ENCODE assay signal across 25 cellular contexts in genomic region chr19:19711934-19712828, GRCh38. TPM values are rescaled to one million over a fixed set of nuclear protein-coding genes. Genes with fewer than 3 reads are reported as not detected.
DNase-seq lines count a peak whose midpoint lies in the region; TF ChIP-seq lines count a peak whose summit lies in the region.
"Had no signal": no experiment of that assay in that cellular context is flagged by ENCODE, and none has a peak within 500 bp of the region (broad histone marks: within the 10 kb centered on the region; RNA-seq: fewer than 3 reads in every experiment).

No MANE protein-coding gene starts in this region.

- no peak overlapping the region for H3K27ac ChIP-seq in GM23248
- H3K27ac ChIP-seq in PC-9 = no peak overlapping the region
- H3K27ac ChIP-seq in skeletal muscle tissue (ENCODE audit: low read depth, low read length) = no peak overlapping the region
- H3K27ac ChIP-seq in WERI-Rb-1 = no peak overlapping the region
- H3K27ac ChIP-seq: epithelial cell of prostate, foreskin keratinocyte, ovary, testis had no signal

- no TSS peak for BruUV-seq in PC-9 (replicated peaks; lab: Mats Ljungman, UMichigan)

- peaks cover 22% of the 10 kb centered on the region for H3K9me3 Mint-ChIP-seq in osteocyte (ENCODE audit: unreplicated experiment)

- H3F3A ChIP-seq in GM23248 (ENCODE audit: insufficient read depth) = peaks cover 26% of the 10 kb centered on the region
- peaks cover 23% of the 10 kb centered on the region for H3F3A ChIP-seq in PC-9 (ENCODE audit: insufficient read depth, low read depth)

- no peak for TF ChIP-seq CTCF in PC-9 (conservative IDR thresholded peaks at IDR 0.05)
- no peak for TF ChIP-seq CTCF in fibroblast of mammary gland (conservative IDR thresholded peaks at IDR 0.05; ENCODE audit: control insufficient read depth, insufficient read depth, low read depth, low read length)
- TF ChIP-seq CTCF in WERI-Rb-1 (IDR thresholded peaks at IDR 0.05; ENCODE audit: low read depth, low read length) = no peak
- TF ChIP-seq CTCF in osteocyte (IDR thresholded peaks at IDR 0.05) = no peak

- peaks cover 49% of the 10 kb centered on the region for H3K9me3 ChIP-seq in GM23248 (ENCODE audit: low read depth)
- H3K9me3 ChIP-seq in PC-9 (ENCODE audit: insufficient read depth, low read depth) = peaks cover 89% of the 10 kb centered on the region
- H3K9me3 ChIP-seq in skeletal muscle tissue (ENCODE audit: control insufficient read depth in 3 of 3, low read length in 3 of 3) = peaks cover 59 to 79% (median 72%) of the 10 kb centered on the region in 3 donors
- peaks cover 41% of the 10 kb centered on the region for H3K9me3 ChIP-seq in WERI-Rb-1 (ENCODE audit: severe bottlenecking)
- H3K9me3 ChIP-seq: testis had no signal

- no peak for DNase-seq in GM23248
- DNase-seq in PC-9 = no peak
- DNase-seq in fibroblast of mammary gland (ENCODE audit: low read depth) = peak; percentile 7
- DNase-seq in NOMO-1 treated with DMSO at 0.1 percent for 48 hours (lab: John Stamatoyannopoulos, UW; ENCODE audit: unreplicated experiment) = no peak
- DNase-seq in WERI-Rb-1 = no peak
- no peak for DNase-seq in osteocyte (ENCODE audit: extremely low spot score, unreplicated experiment)
- DNase-seq: activated CD4-positive, alpha-beta T cell treated with anti-CD3 and anti-CD28 coated beads, Interleukin-2, amount 50 U/mL, for 1 hour; activated CD8-positive, alpha-beta memory T cell treated with anti-CD3 and anti-CD28 coated beads, Interleukin-2, amount 10 ng/mL, durations not matched to agents 7 days and 5 days; IMR-90; midbrain; NCI-H1105 treated with DMSO at 0.1 percent for 48 hours; NCI-H2029 treated with DMSO at 0.1 percent for 48 hours; NCI-H2227 treated with DMSO at 0.1 percent for 48 hours; ovary; stimulated activated CD4-positive, alpha-beta T cell treated with anti-CD3 and anti-CD28 coated beads, Interleukin-4, amount 100 ng/mL, for 24 hours; stimulated activated naive B cell treated with anti-CD40 and anti-IgM and Interleukin-4, amounts not matched to agents 10 μg/mL and 1 μg/mL and 100 μg/mL, for 72 hours; testis had no signal

- H3K27me3 ChIP-seq in GM23248 (replicated peaks; ENCODE audit: insufficient read depth) = no peaks in the 10 kb centered on the region
- no peaks in the 10 kb centered on the region for H3K27me3 ChIP-seq in PC-9 (ENCODE audit: insufficient read depth, low read depth)
- H3K27me3 ChIP-seq in skeletal muscle tissue (ENCODE audit: control insufficient read depth in 3 of 3, insufficient read depth in 3 of 3, low read length in 3 of 3) = no peaks in the 10 kb centered on the region
- no peaks in the 10 kb centered on the region for H3K27me3 ChIP-seq in WERI-Rb-1 (ENCODE audit: insufficient read depth, low read depth, severe bottlenecking)
- H3K27me3 ChIP-seq: foreskin keratinocyte, ovary, testis had no signal

- H4K20me1 ChIP-seq in GM23248 (ENCODE audit: insufficient read depth) = no peaks in the 10 kb centered on the region
- H4K20me1 ChIP-seq in PC-9 (ENCODE audit: insufficient read depth) = no peaks in the 10 kb centered on the region

- no peaks in the 10 kb centered on the region for H3K27me3 Mint-ChIP-seq in osteocyte (ENCODE audit: unreplicated experiment)
- H3K27me3 Mint-ChIP-seq: activated CD8-positive, alpha-beta memory T cell treated with anti-CD3 and anti-CD28 coated beads, Interleukin-2, amount 10 ng/mL, durations not matched to agents 7 days and 5 days; activated naive CD4-positive, alpha-beta T cell treated with anti-CD3 and anti-CD28 coated beads, Interleukin-2, amount 50 U/mL, for 24 hours; natural killer cell treated with Interleukin-12 subunit alpha and Interleukin-12 subunit beta and Interleukin-15 and Interleukin-18, amount 100 ng/mL, for 72 hours; stimulated activated naive B cell treated with anti-CD40 and anti-IgM and Interleukin-4, amounts not matched to agents 10 μg/mL and 1 μg/mL and 100 μg/mL, for 72 hours had no signal

- no peak overlapping the region for H3K9ac ChIP-seq in GM23248
- no peak overlapping the region for H3K9ac ChIP-seq in skeletal muscle tissue (ENCODE audit: low read depth in 1 of 3, low read length in 3 of 3)

- 0 out of 2 replicates have a peak overlapping the region, but pooled peaks have one; percentile 7 for H3K4me3 ChIP-seq in GM23248
- peak overlapping the region; percentile 23 for H3K4me3 ChIP-seq in PC-9
- no peak overlapping the region for H3K4me3 ChIP-seq in fibroblast of mammary gland (ENCODE audit: control insufficient read depth, low read depth, low read length)
- peak overlapping the region in 2 of 3 donors; percentile 12 to 48 for H3K4me3 ChIP-seq in skeletal muscle tissue (ENCODE audit: low read length in 3 of 3)
- no peak overlapping the region for H3K4me3 ChIP-seq in WERI-Rb-1 (ENCODE audit: low read depth, low read length)
- H3K4me3 ChIP-seq: ovary, testis had no signal

- H3K4me2 ChIP-seq in GM23248 (ENCODE audit: unreplicated experiment) (no peak overlapping the region), PC-9 (no peak overlapping the region)

- H3K36me3 ChIP-seq in GM23248 (ENCODE audit: low read depth) = peaks cover 55% of the 10 kb centered on the region
- H3K36me3 ChIP-seq in PC-9 (ENCODE audit: low read depth) = peaks cover 52% of the 10 kb centered on the region
- peaks cover 42 to 71% (median 50%) of the 10 kb centered on the region in 3 donors for H3K36me3 ChIP-seq in skeletal muscle tissue (ENCODE audit: control insufficient read depth in 3 of 3, insufficient read depth in 3 of 3, low read length in 3 of 3)
- H3K36me3 ChIP-seq in WERI-Rb-1 = peaks cover 71% of the 10 kb centered on the region

- H3K79me2 ChIP-seq in GM23248 (ENCODE audit: insufficient read depth) (peaks cover 15% of the 10 kb centered on the region), PC-9 (ENCODE audit: low read depth) (no peaks in the 10 kb centered on the region)

- POLR2A ChIA-PET in PC-9 (lab: Charles Lee; ENCODE audit: unreplicated experiment) = no interaction called here

- no peak overlapping the region for H3K4me3 Mint-ChIP-seq in osteocyte (ENCODE audit: unreplicated experiment)
- H3K4me3 Mint-ChIP-seq: activated CD8-positive, alpha-beta memory T cell treated with anti-CD3 and anti-CD28 coated beads, Interleukin-2, amount 10 ng/mL, durations not matched to agents 7 days and 5 days; activated naive CD4-positive, alpha-beta T cell treated with anti-CD3 and anti-CD28 coated beads, Interleukin-2, amount 50 U/mL, for 24 hours; activated T-helper 1 cell treated with anti-CD3 and anti-CD28 coated beads, Interleukin-12 subunit alpha, Interleukin-12 subunit beta, Interleukin-2, Interleukin-4 antibody, amounts not matched to agents 30 ng/mL and 10 ng/mL and 1 ng/mL, durations not matched to agents 14 hours and 24 hours and 36 hours; CD14-positive monocyte; natural killer cell treated with Interleukin-12 subunit alpha and Interleukin-12 subunit beta and Interleukin-15 and Interleukin-18, amount 100 ng/mL, for 72 hours; stimulated activated naive B cell treated with anti-CD40 and anti-IgM and Interleukin-4, amounts not matched to agents 10 μg/mL and 1 μg/mL and 100 μg/mL, for 72 hours; WTC11 had no signal

- no peaks in the 10 kb centered on the region for H3K4me1 Mint-ChIP-seq in osteocyte (ENCODE audit: unreplicated experiment)
- H3K4me1 Mint-ChIP-seq: activated CD8-positive, alpha-beta memory T cell treated with anti-CD3 and anti-CD28 coated beads, Interleukin-2, amount 10 ng/mL, durations not matched to agents 7 days and 5 days; activated naive CD4-positive, alpha-beta T cell treated with anti-CD3 and anti-CD28 coated beads, Interleukin-2, amount 50 U/mL, for 24 hours; CD14-positive monocyte; stimulated activated naive B cell treated with anti-CD40 and anti-IgM and Interleukin-4, amounts not matched to agents 10 μg/mL and 1 μg/mL and 100 μg/mL, for 72 hours; WTC11 had no signal

- 96 to 97% methylated on average over 10 of the region's 10 CpGs for WGBS in GM23248 (ENCODE audit: low coverage in 1 of 2, low lambda C conversion rate in 2 of 2, missing lambda C conversion rate in 2 of 2), 2 experiments

- H2AFZ ChIP-seq in GM23248 (no peak overlapping the region), PC-9 (no peak overlapping the region)

- peaks cover 81% of the 10 kb centered on the region for H3K36me3 Mint-ChIP-seq in osteocyte (ENCODE audit: unreplicated experiment)

- intact Hi-C loops in PC-9 (cut with micrococcal nuclease; ENCODE audit: unreplicated experiment) = no loop called here

- H3K9me2 ChIP-seq in GM23248 (ENCODE audit: insufficient read depth) (no peaks in the 10 kb centered on the region), PC-9 (ENCODE audit: insufficient read depth) (no peaks in the 10 kb centered on the region)

- in situ Hi-C loops in GM23248 (cut with MboI) = no loop called here

- H3K27ac Mint-ChIP-seq in osteocyte (ENCODE audit: unreplicated experiment) = no peak overlapping the region
- H3K27ac Mint-ChIP-seq: activated CD8-positive, alpha-beta memory T cell treated with anti-CD3 and anti-CD28 coated beads, Interleukin-2, amount 10 ng/mL, durations not matched to agents 7 days and 5 days; activated naive CD4-positive, alpha-beta T cell treated with anti-CD3 and anti-CD28 coated beads, Interleukin-2, amount 50 U/mL, for 24 hours; activated T-helper 1 cell treated with anti-CD3 and anti-CD28 coated beads, Interleukin-12 subunit alpha, Interleukin-12 subunit beta, Interleukin-2, Interleukin-4 antibody, amounts not matched to agents 30 ng/mL and 10 ng/mL and 1 ng/mL, durations not matched to agents 14 hours and 24 hours and 36 hours; CD14-positive monocyte; natural killer cell treated with Interleukin-12 subunit alpha and Interleukin-12 subunit beta and Interleukin-15 and Interleukin-18, amount 100 ng/mL, for 72 hours; stimulated activated naive B cell treated with anti-CD40 and anti-IgM and Interleukin-4, amounts not matched to agents 10 μg/mL and 1 μg/mL and 100 μg/mL, for 72 hours; WTC11 had no signal

- CTCF ChIA-PET in PC-9 (lab: Charles Lee) = no interaction called here

- H3K4me1 ChIP-seq in GM23248 (ENCODE audit: insufficient read depth) = no peaks in the 10 kb centered on the region
- H3K4me1 ChIP-seq in PC-9 (replicated peaks; ENCODE audit: insufficient read depth) = no peaks in the 10 kb centered on the region
- H3K4me1 ChIP-seq in skeletal muscle tissue (ENCODE audit: control insufficient read depth in 3 of 3, insufficient read depth in 3 of 3, low read length in 3 of 3) = no peaks in the 10 kb centered on the region
- H3K4me1 ChIP-seq: foreskin keratinocyte had no signal

RNA-seq across cellular contexts. Expression of gene ZNF14, which starts 20.7 kb away (rescaled TPM):
- 2.9 and 3.8 TPM in 2 replicates for total RNA-seq in GM23248 (2014; rRNA removed; shearing (Covaris generic))
- 3.2 and 3.3 TPM in 2 replicates for polyA plus RNA-seq in GM23248 (2016; fragmentation: Nextera tagmentation; extraction: Ambion mirVana)
- total RNA-seq in PC-9 (2021) (2.8 and 3.0 TPM in 2 replicates), skeletal muscle tissue (6.8 TPM), osteocyte (4.7 and 5.3 TPM in 2 replicates)

RNA-seq across cellular contexts. Expression of gene ZNF101, which starts 43.5 kb away (rescaled TPM):
- total RNA-seq in GM23248 (2014; rRNA removed; shearing (Covaris generic)) = 3.7 and 11.4 TPM in 2 replicates
- polyA plus RNA-seq in GM23248 (2016; fragmentation: Nextera tagmentation; extraction: Ambion mirVana) = 3.7 and 4.5 TPM in 2 replicates
- total RNA-seq in PC-9 (2021) = 6.2 and 9.3 TPM in 2 replicates
- 4.7 TPM for total RNA-seq in skeletal muscle tissue
- 7.1 and 8.4 TPM in 2 replicates for total RNA-seq in osteocyte

RNA-seq across cellular contexts. Expression of gene ATP13A1, which starts 48.7 kb away (rescaled TPM):
- total RNA-seq in GM23248 (2014; rRNA removed; shearing (Covaris generic)) = 86.6 and 101 TPM in 2 replicates
- polyA plus RNA-seq in GM23248 (2016; fragmentation: Nextera tagmentation; extraction: Ambion mirVana) = 42.3 TPM in 2 replicates
- total RNA-seq in PC-9 (2021) (41.1 and 59.7 TPM in 2 replicates), skeletal muscle tissue (23.0 TPM), osteocyte (62.8 and 67.2 TPM in 2 replicates)

Comparison
In these comparisons a context has a peak if more than half of its experiments do, and no peak if none do; other contexts are left out.
1. H3K4me3 ChIP-seq: peak in GM23248 (single experiment), PC-9 (single experiment) and skeletal muscle tissue (2 of 3); none in fibroblast of mammary gland (single experiment) and WERI-Rb-1 (single experiment).